In genomic region chr14:102985665-102986064, GRCh38 we compare ENCODE assay signal across 17 cellular contexts.
A peak's percentile ranks its signal among the peaks of the same experiment; 100 is the strongest.
DNase-seq lines count a peak whose midpoint lies in the region; ATAC-seq and TF ChIP-seq lines count a peak whose summit lies in the region.
"Had no signal": no experiment of that assay in that cellular context is flagged by ENCODE, and none has a peak within 500 bp of the region (broad histone marks: within the 10 kb centered on the region; RNA-seq: fewer than 3 reads in every experiment).

No MANE protein-coding gene starts in this region.

- no peak overlapping the region for H3K9ac ChIP-seq in endodermal cell (ENCODE audit: extremely low read depth, low read length, poor library complexity, severe bottlenecking)

- DNase-seq in endodermal cell (peak; percentile 60), superior temporal gyrus (ENCODE audit: extremely low spot score) (peak; percentile 64), lower leg skin (ENCODE audit: low spot score in 2 of 2) (no peak)
- DNase-seq: activated CD4-positive, CD25-positive, alpha-beta regulatory T cell; activated T-cell treated with anti-CD3 and anti-CD28 coated beads, Interleukin-2, amount 50 U/mL, for 1 hour; effector memory CD4-positive, alpha-beta T cell; GF-D8; NCI-H187; stimulated activated naive B cell treated with anti-CD40 and anti-IgM and Interleukin-4, amounts not matched to agents 10 μg/mL and 1 μg/mL and 100 μg/mL, for 72 hours had no signal

- intact Hi-C loops in lower leg skin (cut with DNase I; ENCODE audit: low total_unique reads) = no loop called here

- no peak overlapping the region for H3K27ac Mint-ChIP-seq in endodermal cell
- H3K27ac Mint-ChIP-seq: CD14-positive monocyte; stimulated activated naive B cell treated with anti-CD40 and anti-IgM and Interleukin-4, amounts not matched to agents 10 μg/mL and 1 μg/mL and 100 μg/mL, for 72 hours had no signal

- H3K4me1 ChIP-seq in endodermal cell (ENCODE audit: control insufficient read depth, insufficient read depth, low read length) = no peaks in the 10 kb centered on the region
- H3K4me1 ChIP-seq: pancreas had no signal

- peaks cover 23% of the 10 kb centered on the region for H3K9me3 Mint-ChIP-seq in endodermal cell

- peak; percentile 93 for ATAC-seq in GM18867 (IDR thresholded peaks at IDR 0.05; ENCODE audit: unreplicated experiment)
- peak; percentile 76 for ATAC-seq in GM21825 (IDR thresholded peaks at IDR 0.05; ENCODE audit: unreplicated experiment)
- ATAC-seq in HG02938 (IDR thresholded peaks at IDR 0.05; ENCODE audit: unreplicated experiment) = no peak
- ATAC-seq in GM21717 (IDR thresholded peaks at IDR 0.05; ENCODE audit: unreplicated experiment) = no peak
- ATAC-seq in GM18870 (IDR thresholded peaks at IDR 0.05; ENCODE audit: unreplicated experiment) = no peak
- ATAC-seq: K562 had no signal

- WGBS in endodermal cell (ENCODE audit: insufficient coverage in 1 of 2, insufficient read length in 1 of 2), 2 experiments = 92 to 93% methylated on average over 4 to 10 of the region's 10 CpGs
- 48 to 61% methylated on average over 10 of the region's 10 CpGs for WGBS in lower leg skin, 2 donors

- peaks cover 26% of the 10 kb centered on the region for H3K9me3 ChIP-seq in endodermal cell (ENCODE audit: control insufficient read depth, low read length)
- H3K9me3 ChIP-seq: pancreas had no signal

- TF ChIP-seq CTCF in endodermal cell (conservative IDR thresholded peaks at IDR 0.05) (no peak), lower leg skin (IDR thresholded peaks at IDR 0.05) (no peak)

- H3K27me3 Mint-ChIP-seq in endodermal cell (ENCODE audit: insufficient read depth) = no peaks in the 10 kb centered on the region
- H3K27me3 Mint-ChIP-seq: stimulated activated naive B cell treated with anti-CD40 and anti-IgM and Interleukin-4, amounts not matched to agents 10 μg/mL and 1 μg/mL and 100 μg/mL, for 72 hours had no signal

- TF ChIP-seq POLR2A in lower leg skin (IDR thresholded peaks at IDR 0.05) = no peak

- H3K27me3 ChIP-seq in endodermal cell (ENCODE audit: control insufficient read depth, insufficient read depth, low read length, poor library complexity, severe bottlenecking) = no peaks in the 10 kb centered on the region
- H3K27me3 ChIP-seq: pancreas had no signal

- no peak overlapping the region for H3K4me3 Mint-ChIP-seq in endodermal cell
- H3K4me3 Mint-ChIP-seq: CD14-positive monocyte; stimulated activated naive B cell treated with anti-CD40 and anti-IgM and Interleukin-4, amounts not matched to agents 10 μg/mL and 1 μg/mL and 100 μg/mL, for 72 hours had no signal

- H3K36me3 ChIP-seq in endodermal cell (ENCODE audit: control insufficient read depth, insufficient read depth, low read length) = peaks cover 88% of the 10 kb centered on the region

- no peak overlapping the region for H3K27ac ChIP-seq in endodermal cell (ENCODE audit: low read depth, low read length)
- H3K27ac ChIP-seq: pancreas had no signal

- no peaks in the 10 kb centered on the region for H3K4me1 Mint-ChIP-seq in endodermal cell
- H3K4me1 Mint-ChIP-seq: stimulated activated naive B cell treated with anti-CD40 and anti-IgM and Interleukin-4, amounts not matched to agents 10 μg/mL and 1 μg/mL and 100 μg/mL, for 72 hours had no signal

- peaks cover 85% of the 10 kb centered on the region for H3K36me3 Mint-ChIP-seq in endodermal cell (ENCODE audit: low read depth)

- H3K4me3 ChIP-seq in endodermal cell (ENCODE audit: low read length) (no peak overlapping the region), lower leg skin (ENCODE audit: low read depth, poor library complexity, severe bottlenecking) (no peak overlapping the region)
- H3K4me3 ChIP-seq: K562, pancreas had no signal

Comparison
In these comparisons a context has a peak if more than half of its experiments do, and no peak if none do; other contexts are left out.
1. ATAC-seq: peak in GM18867 (single experiment) and GM21825 (single experiment); none in HG02938 (single experiment), GM21717 (single experiment) and GM18870 (single experiment).
2. DNase-seq: peak in endodermal cell (single experiment) and superior temporal gyrus (single experiment); none in lower leg skin (0 of 2).